ENCODE assay signal across 1 cellular context in the genomic region with DNA sequence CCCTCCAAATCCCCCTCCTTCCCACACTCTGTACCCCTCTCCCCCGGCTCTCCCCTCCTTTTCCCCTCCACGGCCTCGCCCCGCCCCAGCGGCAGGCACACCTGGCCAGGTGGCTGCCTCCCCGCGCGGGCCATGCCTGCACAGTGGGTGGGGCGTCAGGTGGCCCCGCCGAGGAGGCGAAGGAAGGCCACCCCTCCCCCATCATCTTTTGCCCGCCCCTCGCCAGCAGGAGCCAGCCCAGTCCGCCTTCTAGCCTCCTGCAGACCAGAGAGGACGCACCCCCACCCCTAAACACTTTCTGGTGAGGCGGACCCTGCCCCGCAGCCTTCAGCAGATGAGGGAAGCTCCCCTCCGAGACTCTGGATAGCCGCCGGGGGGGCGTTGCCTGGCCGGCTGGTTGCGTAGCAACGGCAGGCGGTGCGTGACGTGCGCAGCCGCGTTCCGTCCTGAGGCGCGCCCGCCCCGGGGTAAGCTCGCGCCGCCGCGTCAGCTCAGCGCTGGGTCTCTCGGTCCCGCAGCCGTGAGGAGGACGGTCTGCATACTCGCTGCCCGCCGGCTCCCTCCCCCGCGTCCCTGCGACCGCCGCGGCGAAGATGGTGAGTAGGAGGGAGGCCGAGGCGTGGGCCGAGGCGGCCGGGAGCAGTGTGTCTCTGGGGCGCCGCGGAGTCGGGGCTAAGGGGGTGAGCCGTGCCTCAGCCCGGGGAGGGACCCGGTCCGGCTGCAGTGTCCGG.
TF ChIP-seq lines count a peak whose summit lies in the region.

TSS of gene DSTN (plus strand) at position 460 of the 731 bp plus-strand sequence. CDS start at position 594, 134 bp downstream.

TF ChIP-seq in HepG2, 621 proteins besides CTCF, POLR2A, EP300 and RAD21 (continued from another document and continues in another):
- TF ChIP-seq ZNF18 (CRISPR knock-in tag; IDR thresholded peaks at IDR 0.05; ENCODE audit: insufficient replicate concordance) (no peak), GTF2F1 (IDR thresholded peaks at IDR 0.05; ENCODE audit: low read length) (no peak), ZNF317 (CRISPR knock-in tag; IDR thresholded peaks at IDR 0.05) (no peak), ZNF142 (CRISPR knock-in tag; IDR thresholded peaks at IDR 0.05) (0 out of 2 replicates have a peak, but pooled peaks have one; percentile 68), ZNF788 (CRISPR knock-in tag; IDR thresholded peaks at IDR 0.05; ENCODE audit: borderline replicate concordance) (peak; percentile 53; the same call in 1 of the 2 replicates), ZNF724P (CRISPR knock-in tag; IDR thresholded peaks at IDR 0.05; ENCODE audit: borderline replicate concordance) (no peak; the same call in 1 of the 2 replicates), ZBTB3 (CRISPR knock-in tag; IDR thresholded peaks at IDR 0.05; ENCODE audit: borderline replicate concordance, low read depth) (no peak), PRDM15 (CRISPR knock-in tag; IDR thresholded peaks at IDR 0.05) (no peak), ZNF547 (CRISPR knock-in tag; IDR thresholded peaks at IDR 0.05) (peak; percentile 80; the same call in 1 of the 2 replicates), PCBP1 (IDR thresholded peaks at IDR 0.05; ENCODE audit: borderline replicate concordance, low read depth, low read length) (peak; percentile 89), ZNF331 (CRISPR knock-in tag; IDR thresholded peaks at IDR 0.05) (peak; percentile 65; the same call in 1 of the 2 replicates), SKI (IDR thresholded peaks at IDR 0.05; ENCODE audit: partially characterized antibody) (no peak), ZIK1 (CRISPR knock-in tag; IDR thresholded peaks at IDR 0.05; ENCODE audit: borderline replicate concordance, low read depth) (peak; percentile 62; the same call in 1 of the 2 replicates), MATR3 (CRISPR knock-in tag; IDR thresholded peaks at IDR 0.05) (no peak), DNMT3B (CRISPR knock-in tag; conservative IDR thresholded peaks at IDR 0.05) (no peak), AGO1 (IDR thresholded peaks at IDR 0.05; ENCODE audit: low read depth, low read length, poor library complexity, severe bottlenecking) (peak; percentile 47), ZNF276 (CRISPR knock-in tag; IDR thresholded peaks at IDR 0.05; ENCODE audit: low read depth) (no peak), MAZ (IDR thresholded peaks at IDR 0.05; ENCODE audit: borderline replicate concordance, low read depth, low read length) (no peak; the same call in 1 of the 2 replicates), MAZ (CRISPR knock-in tag; IDR thresholded peaks at IDR 0.05; ENCODE audit: low read depth) (peak; percentile 78; the same call in 1 of the 2 replicates), JDP2 (CRISPR knock-in tag; IDR thresholded peaks at IDR 0.05; ENCODE audit: borderline replicate concordance) (no peak), MEIS2 (CRISPR knock-in tag; IDR thresholded peaks at IDR 0.05) (no peak), NFIB (CRISPR knock-in tag; IDR thresholded peaks at IDR 0.05; ENCODE audit: borderline replicate concordance) (no peak)
- TF ChIP-seq, protein P1, sequence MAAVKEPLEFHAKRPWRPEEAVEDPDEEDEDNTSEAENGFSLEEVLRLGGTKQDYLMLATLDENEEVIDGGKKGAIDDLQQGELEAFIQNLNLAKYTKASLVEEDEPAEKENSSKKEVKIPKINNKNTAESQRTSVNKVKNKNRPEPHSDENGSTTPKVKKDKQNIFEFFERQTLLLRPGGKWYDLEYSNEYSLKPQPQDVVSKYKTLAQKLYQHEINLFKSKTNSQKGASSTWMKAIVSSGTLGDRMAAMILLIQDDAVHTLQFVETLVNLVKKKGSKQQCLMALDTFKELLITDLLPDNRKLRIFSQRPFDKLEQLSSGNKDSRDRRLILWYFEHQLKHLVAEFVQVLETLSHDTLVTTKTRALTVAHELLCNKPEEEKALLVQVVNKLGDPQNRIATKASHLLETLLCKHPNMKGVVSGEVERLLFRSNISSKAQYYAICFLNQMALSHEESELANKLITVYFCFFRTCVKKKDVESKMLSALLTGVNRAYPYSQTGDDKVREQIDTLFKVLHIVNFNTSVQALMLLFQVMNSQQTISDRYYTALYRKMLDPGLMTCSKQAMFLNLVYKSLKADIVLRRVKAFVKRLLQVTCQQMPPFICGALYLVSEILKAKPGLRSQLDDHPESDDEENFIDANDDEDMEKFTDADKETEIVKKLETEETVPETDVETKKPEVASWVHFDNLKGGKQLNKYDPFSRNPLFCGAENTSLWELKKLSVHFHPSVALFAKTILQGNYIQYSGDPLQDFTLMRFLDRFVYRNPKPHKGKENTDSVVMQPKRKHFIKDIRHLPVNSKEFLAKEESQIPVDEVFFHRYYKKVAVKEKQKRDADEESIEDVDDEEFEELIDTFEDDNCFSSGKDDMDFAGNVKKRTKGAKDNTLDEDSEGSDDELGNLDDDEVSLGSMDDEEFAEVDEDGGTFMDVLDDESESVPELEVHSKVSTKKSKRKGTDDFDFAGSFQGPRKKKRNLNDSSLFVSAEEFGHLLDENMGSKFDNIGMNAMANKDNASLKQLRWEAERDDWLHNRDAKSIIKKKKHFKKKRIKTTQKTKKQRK (IDR thresholded peaks at IDR 0.05; ENCODE audit: low read length), result no peak
- TF ChIP-seq, protein P2, sequence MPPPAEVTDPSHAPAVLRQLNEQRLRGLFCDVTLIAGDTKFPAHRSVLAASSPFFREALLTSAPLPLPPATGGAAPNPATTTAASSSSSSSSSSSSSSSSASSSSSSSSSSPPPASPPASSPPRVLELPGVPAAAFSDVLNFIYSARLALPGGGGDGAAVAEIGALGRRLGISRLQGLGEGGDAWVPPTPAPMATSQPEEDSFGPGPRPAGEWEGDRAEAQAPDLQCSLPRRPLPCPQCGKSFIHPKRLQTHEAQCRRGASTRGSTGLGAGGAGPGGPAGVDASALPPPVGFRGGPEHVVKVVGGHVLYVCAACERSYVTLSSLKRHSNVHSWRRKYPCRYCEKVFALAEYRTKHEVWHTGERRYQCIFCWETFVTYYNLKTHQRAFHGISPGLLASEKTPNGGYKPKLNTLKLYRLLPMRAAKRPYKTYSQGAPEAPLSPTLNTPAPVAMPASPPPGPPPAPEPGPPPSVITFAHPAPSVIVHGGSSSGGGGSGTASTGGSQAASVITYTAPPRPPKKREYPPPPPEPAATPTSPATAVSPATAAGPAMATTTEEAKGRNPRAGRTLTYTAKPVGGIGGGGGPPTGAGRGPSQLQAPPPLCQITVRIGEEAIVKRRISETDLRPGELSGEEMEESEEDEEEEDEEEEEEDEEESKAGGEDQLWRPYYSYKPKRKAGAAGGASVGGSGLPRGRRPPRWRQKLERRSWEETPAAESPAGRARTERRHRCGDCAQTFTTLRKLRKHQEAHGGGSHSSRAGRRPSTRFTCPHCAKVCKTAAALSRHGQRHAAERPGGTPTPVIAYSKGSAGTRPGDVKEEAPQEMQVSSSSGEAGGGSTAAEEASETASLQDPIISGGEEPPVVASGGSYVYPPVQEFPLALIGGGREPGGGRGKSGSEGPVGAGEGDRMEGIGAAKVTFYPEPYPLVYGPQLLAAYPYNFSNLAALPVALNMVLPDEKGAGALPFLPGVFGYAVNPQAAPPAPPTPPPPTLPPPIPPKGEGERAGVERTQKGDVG (CRISPR knock-in tag; IDR thresholded peaks at IDR 0.05; ENCODE audit: borderline replicate concordance), result peak; percentile 94
- TF ChIP-seq, protein P3, sequence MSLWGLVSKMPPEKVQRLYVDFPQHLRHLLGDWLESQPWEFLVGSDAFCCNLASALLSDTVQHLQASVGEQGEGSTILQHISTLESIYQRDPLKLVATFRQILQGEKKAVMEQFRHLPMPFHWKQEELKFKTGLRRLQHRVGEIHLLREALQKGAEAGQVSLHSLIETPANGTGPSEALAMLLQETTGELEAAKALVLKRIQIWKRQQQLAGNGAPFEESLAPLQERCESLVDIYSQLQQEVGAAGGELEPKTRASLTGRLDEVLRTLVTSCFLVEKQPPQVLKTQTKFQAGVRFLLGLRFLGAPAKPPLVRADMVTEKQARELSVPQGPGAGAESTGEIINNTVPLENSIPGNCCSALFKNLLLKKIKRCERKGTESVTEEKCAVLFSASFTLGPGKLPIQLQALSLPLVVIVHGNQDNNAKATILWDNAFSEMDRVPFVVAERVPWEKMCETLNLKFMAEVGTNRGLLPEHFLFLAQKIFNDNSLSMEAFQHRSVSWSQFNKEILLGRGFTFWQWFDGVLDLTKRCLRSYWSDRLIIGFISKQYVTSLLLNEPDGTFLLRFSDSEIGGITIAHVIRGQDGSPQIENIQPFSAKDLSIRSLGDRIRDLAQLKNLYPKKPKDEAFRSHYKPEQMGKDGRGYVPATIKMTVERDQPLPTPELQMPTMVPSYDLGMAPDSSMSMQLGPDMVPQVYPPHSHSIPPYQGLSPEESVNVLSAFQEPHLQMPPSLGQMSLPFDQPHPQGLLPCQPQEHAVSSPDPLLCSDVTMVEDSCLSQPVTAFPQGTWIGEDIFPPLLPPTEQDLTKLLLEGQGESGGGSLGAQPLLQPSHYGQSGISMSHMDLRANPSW (CRISPR knock-in tag; IDR thresholded peaks at IDR 0.05; ENCODE audit: borderline replicate concordance), result no peak; the same call in 1 of the 2 replicates
